In the genomic region with DNA sequence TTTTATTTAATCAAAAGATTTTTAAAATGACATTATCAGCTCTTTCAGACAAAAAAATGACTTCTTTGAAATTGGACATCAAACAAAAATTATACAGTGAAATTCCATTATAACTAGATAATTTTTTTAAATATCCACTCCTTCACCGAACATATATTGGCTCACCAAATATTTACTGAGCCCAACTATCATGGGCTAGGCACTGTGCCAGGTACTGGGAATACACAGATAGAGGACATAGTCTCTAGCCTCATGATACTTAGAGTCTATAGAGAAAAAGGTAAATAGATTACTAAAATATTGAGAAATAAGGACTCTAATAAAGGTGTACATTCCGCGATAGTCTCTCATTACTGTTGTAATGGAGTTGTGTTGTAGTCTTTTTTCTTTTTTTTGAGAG, we compare ENCODE assay signal across 24 cellular contexts.
"Had no signal": no experiment of that assay in that cellular context is flagged by ENCODE, and none has a peak within 500 bp of the region (broad histone marks: within the 10 kb centered on the region; RNA-seq: fewer than 3 reads in every experiment).

No MANE protein-coding gene starts in this region.

- DNase-seq: kidney; left colon; left lung; lower lobe of right lung; mammary epithelial cell; naive thymus-derived CD8-positive, alpha-beta T cell; nucleus accumbens; pancreas; posterior cingulate gyrus; retina; right cardiac atrium; stimulated activated CD4-positive, alpha-beta T cell treated with anti-CD3 and anti-CD28 coated beads, Interleukin-12 subunit alpha, Interleukin-12 subunit beta, amount 100 ng/mL, for 4 hours; stimulated activated CD4-positive, alpha-beta T cell treated with anti-CD3 and anti-CD28 coated beads, Interleukin-15, amount 100 ng/mL, for 24 hours; stimulated activated CD4-positive, alpha-beta T cell treated with anti-CD3 and anti-CD28 coated beads, Interleukin-2, amount 100 ng/mL, for 24 hours; stimulated activated CD4-positive, alpha-beta T cell treated with anti-CD3 and anti-CD28 coated beads, Interleukin-4, amount 100 ng/mL, for 1 hour; stimulated activated naive CD4-positive, alpha-beta T cell; tibial artery; trophoblast cell; upper lobe of right lung had no signal

- H3K27ac ChIP-seq: left lung, lower lobe of right lung, pancreas, prostate gland, skin epidermis, suprapubic skin, thoracic aorta, tibial artery, upper lobe of right lung had no signal

- H3K4me3 ChIP-seq: left lung, lower lobe of right lung, pancreas, prostate gland, skin epidermis, suprapubic skin, thoracic aorta, tibial artery, upper lobe of right lung had no signal

- FAIRE-seq: pancreas, urothelium cell line had no signal
